ENCODE assay signal across 10 cellular contexts in the genomic region with DNA sequence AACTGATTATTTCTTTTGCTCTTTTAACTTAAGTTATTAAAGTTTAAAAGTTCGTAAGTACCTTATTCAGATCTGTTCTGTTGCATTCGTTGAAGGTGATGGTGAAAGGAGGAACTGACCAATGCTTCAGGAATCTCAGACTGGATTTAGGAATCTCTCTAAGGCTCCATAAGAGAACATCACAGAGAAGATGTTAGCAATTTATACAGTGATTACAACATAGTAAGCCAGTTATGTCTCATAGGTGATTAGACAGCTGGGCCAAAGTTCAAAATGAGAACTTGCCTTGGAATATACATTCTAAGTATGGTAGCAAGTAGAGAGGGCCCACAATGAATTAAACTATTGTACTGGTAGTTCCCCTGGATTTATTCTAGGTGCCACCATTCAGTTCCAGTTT. TPM values are rescaled to one million over a fixed set of nuclear protein-coding genes. Genes with fewer than 3 reads are reported as not detected.
DNase-seq lines count a peak whose midpoint lies in the region; ATAC-seq and TF ChIP-seq lines count a peak whose summit lies in the region.
"Had no signal": no experiment of that assay in that cellular context is flagged by ENCODE, and none has a peak within 500 bp of the region (broad histone marks: within the 10 kb centered on the region; RNA-seq: fewer than 3 reads in every experiment).

No MANE protein-coding gene starts in this region.

- intact Hi-C loops in transverse colon (cut with DNase I; ENCODE audit: low total_unique reads): no loop called here

- 47 to 48% methylated on average over 2 of the region's 2 CpGs for WGBS in transverse colon (ENCODE audit: low coverage in 1 of 2), 2 donors

- TF ChIP-seq EP300 in transverse colon (IDR thresholded peaks at IDR 0.05; ENCODE audit: low read depth): no peak

- peak overlapping the region; percentile 62 to 98 (median 92) for H3K4me2 ChIP-seq in BLaER1 treated with 17β-estradiol and CSF1 and Interleukin-3, amounts not matched to agents 10 nM and 100 nM

- no peak for TF ChIP-seq CTCF in mesothelial cell of epicardium (IDR thresholded peaks at IDR 0.05; ENCODE audit: unreplicated experiment)
- TF ChIP-seq CTCF in transverse colon (IDR thresholded peaks at IDR 0.05): no peak

- H3K9me3 ChIP-seq in BLaER1 treated with 17β-estradiol and CSF1 and Interleukin-3, amounts not matched to agents 10 nM and 100 nM (replicated peaks in 1 of 11): no peaks in the 10 kb centered on the region
- H3K9me3 ChIP-seq in transverse colon: no peaks in the 10 kb centered on the region

- no peak for TF ChIP-seq POLR2A in transverse colon (IDR thresholded peaks at IDR 0.05)

- peak overlapping the region; percentile 2 for H3K27ac Mint-ChIP-seq in activated naive CD8-positive, alpha-beta T cell treated with anti-CD3 and anti-CD28 coated beads, Interleukin-2, amount 50 U/mL, for 24 hours
- no peak overlapping the region for H3K27ac Mint-ChIP-seq in mesothelial cell of epicardium

- H3K36me3 Mint-ChIP-seq in activated naive CD8-positive, alpha-beta T cell treated with anti-CD3 and anti-CD28 coated beads, Interleukin-2, amount 50 U/mL, for 24 hours (ENCODE audit: low read depth): peaks cover 48% of the 10 kb centered on the region
- H3K36me3 Mint-ChIP-seq in mesothelial cell of epicardium: no peaks in the 10 kb centered on the region

- peak; percentile 57 for DNase-seq in HT1080 (ENCODE audit: low read depth)
- DNase-seq in activated naive CD8-positive, alpha-beta T cell treated with anti-CD3 and anti-CD28 coated beads, Interleukin-2, amount 50 U/mL, for 24 hours: no peak
- DNase-seq in mesothelial cell of epicardium (ENCODE audit: low spot score in 2 of 2, unreplicated experiment in 2 of 2): no peak
- DNase-seq in transverse colon: no peak
- DNase-seq in NCI-H1930 (lab: John Stamatoyannopoulos, UW): no peak
- DNase-seq: NCI-H146, WERI-Rb-1 had no signal

- H3K36me3 ChIP-seq in BLaER1 treated with 17β-estradiol and CSF1 and Interleukin-3, amounts not matched to agents 10 nM and 100 nM: peaks cover 2 to 47% (median 30%) of the 10 kb centered on the region in 11 experiments; a peak in 20 of 22 replicates
- no peaks in the 10 kb centered on the region for H3K36me3 ChIP-seq in transverse colon

- ATAC-seq in activated naive CD8-positive, alpha-beta T cell treated with anti-CD3 and anti-CD28 coated beads, Interleukin-2, amount 50 U/mL, for 24 hours: no peak
- ATAC-seq in GM18511 (IDR thresholded peaks at IDR 0.05; ENCODE audit: unreplicated experiment) (no peak), GM18907 (IDR thresholded peaks at IDR 0.05; ENCODE audit: unreplicated experiment) (no peak)

- H3K27ac ChIP-seq in BLaER1 treated with 17β-estradiol and CSF1 and Interleukin-3, amounts not matched to agents 10 nM and 100 nM: no peak overlapping the region
- H3K27ac ChIP-seq in transverse colon: no peak overlapping the region
- H3K27ac ChIP-seq: WERI-Rb-1 had no signal

- in situ Hi-C loops in transverse colon (cut with MboI; ENCODE audit: low pct_ligation_motif_present in 1 of 4, low pct_unique_long_range_greater_than_20kb in 1 of 4, low sequenced_read_pairs in 3 of 4): no loop called here

- H3K9me3 Mint-ChIP-seq in activated naive CD8-positive, alpha-beta T cell treated with anti-CD3 and anti-CD28 coated beads, Interleukin-2, amount 50 U/mL, for 24 hours: no peaks in the 10 kb centered on the region
- H3K9me3 Mint-ChIP-seq in mesothelial cell of epicardium: no peaks in the 10 kb centered on the region

- peak overlapping the region; percentile 69 for H3K4me3 Mint-ChIP-seq in activated naive CD8-positive, alpha-beta T cell treated with anti-CD3 and anti-CD28 coated beads, Interleukin-2, amount 50 U/mL, for 24 hours
- H3K4me3 Mint-ChIP-seq in mesothelial cell of epicardium: peak overlapping the region; percentile 42

- no peaks in the 10 kb centered on the region for H3K27me3 ChIP-seq in BLaER1 treated with 17β-estradiol and CSF1 and Interleukin-3, amounts not matched to agents 10 nM and 100 nM
- H3K27me3 ChIP-seq in transverse colon: no peaks in the 10 kb centered on the region

- peaks cover 49% of the 10 kb centered on the region for H3K4me1 Mint-ChIP-seq in activated naive CD8-positive, alpha-beta T cell treated with anti-CD3 and anti-CD28 coated beads, Interleukin-2, amount 50 U/mL, for 24 hours
- peaks cover 30% of the 10 kb centered on the region for H3K4me1 Mint-ChIP-seq in mesothelial cell of epicardium

- H4K20me1 ChIP-seq in BLaER1 treated with 17β-estradiol and CSF1 and Interleukin-3, amounts not matched to agents 10 nM and 100 nM: peaks cover 0 to 79% (median 60%) of the 10 kb centered on the region in 11 experiments; a peak in 20 of 22 replicates

- H3K9ac ChIP-seq in BLaER1 treated with 17β-estradiol and CSF1 and Interleukin-3, amounts not matched to agents 10 nM and 100 nM: peak overlapping the region in 10 of 11 experiments; percentile 6 to 45 (median 31); a peak in 8 of 22 replicates

- H3K27me3 Mint-ChIP-seq in activated naive CD8-positive, alpha-beta T cell treated with anti-CD3 and anti-CD28 coated beads, Interleukin-2, amount 50 U/mL, for 24 hours: no peaks in the 10 kb centered on the region
- no peaks in the 10 kb centered on the region for H3K27me3 Mint-ChIP-seq in mesothelial cell of epicardium (ENCODE audit: low read depth)

- H3K4me3 ChIP-seq in BLaER1 treated with 17β-estradiol and CSF1 and Interleukin-3, amounts not matched to agents 10 nM and 100 nM: peak overlapping the region in 8 of 10 experiments; percentile 28 to 97 (median 76); a peak in 13 of 20 replicates
- H3K4me3 ChIP-seq in transverse colon: no peak overlapping the region

- peaks cover 32 to 57% (median 38%) of the 10 kb centered on the region in 10 experiments for H3K4me1 ChIP-seq in BLaER1 treated with 17β-estradiol and CSF1 and Interleukin-3, amounts not matched to agents 10 nM and 100 nM
- H3K4me1 ChIP-seq in transverse colon: peaks cover 26 to 37% (median 27%) of the 10 kb centered on the region in 4 donors

RNA-seq across cellular contexts. Expression of gene MARS2, which starts 3.2 kb away (rescaled TPM):
- total RNA-seq in HT1080 (2014; rRNA removed; shearing (Covaris generic)): 9.2 and 13.1 TPM in 2 replicates
- polyA plus RNA-seq in HT1080 (2015; cell fraction: cytosol; rRNA removed): 8.7 and 9.3 TPM in 2 replicates
- 13.7 and 14.8 TPM in 2 replicates for polyA plus RNA-seq in HT1080 (2015; cell fraction: nucleus; rRNA removed)
- total RNA-seq in mesothelial cell of epicardium (4.6 to 5.1 TPM (median 4.9 TPM) in 3 replicates), transverse colon (10 to 100 TPM in 2 of 4 donors, 1 to 10 TPM in 2; 4.4 to 14.4 (median 7.9) TPM)

RNA-seq across cellular contexts. Expression of gene RFTN2, which starts 32.9 kb away (rescaled TPM):
- not detected in 2 replicates for total RNA-seq in HT1080 (2014; rRNA removed; shearing (Covaris generic))
- not detected in 2 replicates for polyA plus RNA-seq in HT1080 (2015; cell fraction: cytosol; rRNA removed)
- polyA plus RNA-seq in HT1080 (2015; cell fraction: nucleus; rRNA removed): not detected in 2 replicates
- total RNA-seq in mesothelial cell of epicardium (7.7 to 9.9 TPM (median 9.7 TPM) in 3 replicates), transverse colon (1 to 10 TPM in 2 of 4 donors, under 1 TPM in 1, not detected in 1; 0.80 to 2.6 (median 1.7) TPM)

Comparison
In these comparisons a context has a peak if more than half of its experiments do, and no peak if none do; other contexts are left out.
1. H3K4me3 ChIP-seq: peak in BLaER1 treated with 17β-estradiol and CSF1 and Interleukin-3, amounts not matched to agents 10 nM and 100 nM (8 of 10); none in transverse colon (0 of 4).